ENCODE assay signal across 13 cellular contexts in genomic region chr5:80195837-80196400, GRCh38. TPM values are rescaled to one million over a fixed set of nuclear protein-coding genes. Genes with fewer than 3 reads are reported as not detected.
DNase-seq lines count a peak whose midpoint lies in the region; ATAC-seq and TF ChIP-seq lines count a peak whose summit lies in the region.
"Had no signal": no experiment of that assay in that cellular context is flagged by ENCODE, and none has a peak within 500 bp of the region (broad histone marks: within the 10 kb centered on the region; RNA-seq: fewer than 3 reads in every experiment).

No MANE protein-coding gene starts in this region.

- no peak for TF ChIP-seq CTCF in CD8-positive, alpha-beta T cell (IDR thresholded peaks at IDR 0.05)
- TF ChIP-seq CTCF in HFFc6 (IDR thresholded peaks at IDR 0.05): no peak

- H2AK5ac ChIP-seq in trophoblast cell (ENCODE audit: low read length): no peak overlapping the region

- no peak for DNase-seq in CD8-positive, alpha-beta T cell
- DNase-seq in HFFc6 (peak; percentile 45), trophoblast cell (peak; percentile 35 to 43), head of caudate nucleus (no peak)
- DNase-seq in activated naive CD8-positive, alpha-beta T cell treated with anti-CD3 and anti-CD28 coated beads, Interleukin-2, amount 50 U/mL, for 24 hours: no peak
- DNase-seq in stimulated activated CD4-positive, alpha-beta T cell treated with anti-CD3 and anti-CD28 coated beads, Interleukin-2, amount 100 ng/mL, for 24 hours: no peak
- DNase-seq: central memory CD4-positive, alpha-beta T cell; GDM1; NCI-H187 treated with DMSO at 0.1 percent for 48 hours; NCI-H524 treated with DMSO at 0.1 percent for 48 hours; PC-9; spleen had no signal

- H3K27me3 Mint-ChIP-seq in CD8-positive, alpha-beta T cell (ENCODE audit: low read depth): no peaks in the 10 kb centered on the region
- H3K27me3 Mint-ChIP-seq in HFFc6 (ENCODE audit: insufficient read depth): no peaks in the 10 kb centered on the region
- H3K27me3 Mint-ChIP-seq in activated naive CD8-positive, alpha-beta T cell treated with anti-CD3 and anti-CD28 coated beads, Interleukin-2, amount 50 U/mL, for 24 hours: no peaks in the 10 kb centered on the region

- H4K91ac ChIP-seq in trophoblast cell (ENCODE audit: low read depth, low read length): no peak overlapping the region

- no peak overlapping the region for H2BK12ac ChIP-seq in trophoblast cell (ENCODE audit: low read length)

- peaks cover 49% of the 10 kb centered on the region for H3K36me3 Mint-ChIP-seq in CD8-positive, alpha-beta T cell
- peaks cover 5% of the 10 kb centered on the region for H3K36me3 Mint-ChIP-seq in HFFc6 (ENCODE audit: low read depth)
- peaks cover 14% of the 10 kb centered on the region for H3K36me3 Mint-ChIP-seq in activated naive CD8-positive, alpha-beta T cell treated with anti-CD3 and anti-CD28 coated beads, Interleukin-2, amount 50 U/mL, for 24 hours (ENCODE audit: low read depth)

- no peak overlapping the region for H3K4me2 ChIP-seq in trophoblast cell (ENCODE audit: low read length)
- H3K4me2 ChIP-seq: PC-9 had no signal

- no peak overlapping the region for H2AFZ ChIP-seq in trophoblast cell (ENCODE audit: insufficient read depth, low read length, poor library complexity)
- H2AFZ ChIP-seq: PC-9 had no signal

- WGBS in trophoblast cell (ENCODE audit: extremely low coverage, insufficient coverage, insufficient read length): no CpG with 5 or more reads among the region's 6 CpGs

- peak overlapping the region; percentile 52 for H2BK5ac ChIP-seq in trophoblast cell (ENCODE audit: low read depth, low read length, poor library complexity)

- POLR2A ChIA-PET in CD8-positive, alpha-beta T cell (lab: Charles Lee): interaction anchor here (0.8 to 5.4 kb wide), 5 partner anchors 11 to 75 kb away, joined by 3 to 55 read pairs (median 4); partner anchors contain the start of gene SERINC5

- H3K4me1 Mint-ChIP-seq in CD8-positive, alpha-beta T cell (ENCODE audit: low read depth): peaks cover 82% of the 10 kb centered on the region
- H3K4me1 Mint-ChIP-seq in HFFc6 (ENCODE audit: low read depth): peaks cover 45% of the 10 kb centered on the region
- H3K4me1 Mint-ChIP-seq in activated naive CD8-positive, alpha-beta T cell treated with anti-CD3 and anti-CD28 coated beads, Interleukin-2, amount 50 U/mL, for 24 hours: peaks cover 76% of the 10 kb centered on the region

- no peak overlapping the region for H3K23ac ChIP-seq in trophoblast cell (ENCODE audit: low read length)

- H3K18ac ChIP-seq in trophoblast cell (ENCODE audit: low read length): no peak overlapping the region

- H3K79me1 ChIP-seq in trophoblast cell (ENCODE audit: low read length): peaks cover 21% of the 10 kb centered on the region

- H3K9ac ChIP-seq in trophoblast cell (ENCODE audit: low read length): no peak overlapping the region

- no peaks in the 10 kb centered on the region for H3K9me3 ChIP-seq in CD8-positive, alpha-beta T cell (ENCODE audit: low read length)
- H3K9me3 ChIP-seq in trophoblast cell (ENCODE audit: insufficient read depth, low read depth, low read length): no peaks in the 10 kb centered on the region
- H3K9me3 ChIP-seq: spleen had no signal

- no peak overlapping the region for H4K8ac ChIP-seq in trophoblast cell (ENCODE audit: low read depth, low read length)

- peak overlapping the region; percentile 91 for H3K27ac Mint-ChIP-seq in CD8-positive, alpha-beta T cell
- H3K27ac Mint-ChIP-seq in HFFc6: peak overlapping the region; percentile 51
- H3K27ac Mint-ChIP-seq in activated naive CD8-positive, alpha-beta T cell treated with anti-CD3 and anti-CD28 coated beads, Interleukin-2, amount 50 U/mL, for 24 hours: peak overlapping the region; percentile 72

- H4K12ac ChIP-seq in trophoblast cell (ENCODE audit: low read depth, low read length): no peak overlapping the region

- H3K9me3 Mint-ChIP-seq in CD8-positive, alpha-beta T cell: no peaks in the 10 kb centered on the region
- H3K9me3 Mint-ChIP-seq in HFFc6: no peaks in the 10 kb centered on the region
- H3K9me3 Mint-ChIP-seq in activated naive CD8-positive, alpha-beta T cell treated with anti-CD3 and anti-CD28 coated beads, Interleukin-2, amount 50 U/mL, for 24 hours: no peaks in the 10 kb centered on the region

- no peak overlapping the region for H3K4ac ChIP-seq in trophoblast cell (ENCODE audit: low read depth, low read length)

- CTCF ChIA-PET in CD8-positive, alpha-beta T cell (lab: Charles Lee): interaction anchor here (0.7 to 2.1 kb wide), 5 partner anchors 9 to 75 kb away, joined by 3 to 8 read pairs (median 3); no protein-coding TSS in a partner anchor

- peaks cover 83% of the 10 kb centered on the region for H3K4me1 ChIP-seq in CD8-positive, alpha-beta T cell (ENCODE audit: insufficient read depth, low read length)
- peaks cover 19 to 29% of the 10 kb centered on the region in 2 experiments for H3K4me1 ChIP-seq in trophoblast cell (ENCODE audit: control insufficient read depth in 1 of 2, insufficient read depth in 2 of 2, low read length in 2 of 2)

- peak overlapping the region; percentile 35 for H3K4me3 Mint-ChIP-seq in CD8-positive, alpha-beta T cell
- H3K4me3 Mint-ChIP-seq in HFFc6: no peak overlapping the region; the same call in 1 of the 2 replicates
- H3K4me3 Mint-ChIP-seq in activated naive CD8-positive, alpha-beta T cell treated with anti-CD3 and anti-CD28 coated beads, Interleukin-2, amount 50 U/mL, for 24 hours: no peak overlapping the region

- ATAC-seq in CD8-positive, alpha-beta T cell: no peak
- no peak for ATAC-seq in activated naive CD8-positive, alpha-beta T cell treated with anti-CD3 and anti-CD28 coated beads, Interleukin-2, amount 50 U/mL, for 24 hours
- no peak for ATAC-seq in GM21390 (IDR thresholded peaks at IDR 0.05; ENCODE audit: unreplicated experiment)

- H3K27ac ChIP-seq in CD8-positive, alpha-beta T cell (ENCODE audit: low read depth, low read length): no peak overlapping the region
- peak overlapping the region; percentile 28 for H3K27ac ChIP-seq in trophoblast cell (ENCODE audit: low read depth, low read length)
- H3K27ac ChIP-seq: PC-9 had no signal

- H3K36me3 ChIP-seq in CD8-positive, alpha-beta T cell (ENCODE audit: insufficient read depth, low read length): peaks cover 7% of the 10 kb centered on the region
- peaks cover 3% of the 10 kb centered on the region in 2 experiments for H3K36me3 ChIP-seq in trophoblast cell (ENCODE audit: control insufficient read depth in 1 of 2, insufficient read depth in 2 of 2, low read length in 2 of 2)

- no peaks in the 10 kb centered on the region for H3K27me3 ChIP-seq in CD8-positive, alpha-beta T cell (ENCODE audit: insufficient read depth, low read length)
- no peaks in the 10 kb centered on the region for H3K27me3 ChIP-seq in trophoblast cell (ENCODE audit: insufficient read depth, low read length)
- H3K27me3 ChIP-seq: spleen had no signal

- H3K14ac ChIP-seq in trophoblast cell (ENCODE audit: low read length): no peak overlapping the region

- H3K4me3 ChIP-seq in CD8-positive, alpha-beta T cell (ENCODE audit: low read depth, low read length): no peak overlapping the region
- H3K4me3 ChIP-seq in trophoblast cell (ENCODE audit: low read depth, low read length): no peak overlapping the region
- H3K4me3 ChIP-seq: PC-9, spleen had no signal

- intact Hi-C loops in CD8-positive, alpha-beta T cell (cut with DNase I, micrococcal nuclease): loop anchor here (2.0 to 10.0 kb wide), 3 partner anchors 15 to 59 kb away; partner anchors contain the start of gene SERINC5 (in 1 of the 2)
- intact Hi-C loops in head of caudate nucleus (cut with DNase I): no loop called here

- no peak overlapping the region for H2BK120ac ChIP-seq in trophoblast cell (ENCODE audit: insufficient read depth, low read length, poor library complexity)

- H3K79me2 ChIP-seq in trophoblast cell (ENCODE audit: control insufficient read depth, insufficient read depth, low read length, poor library complexity): peaks cover 6% of the 10 kb centered on the region

RNA-seq across cellular contexts. Expression of gene SERINC5, which starts 59.9 kb away (rescaled TPM):
- total RNA-seq in CD8-positive, alpha-beta T cell: 100 to 1,000 TPM; 112 to 117 TPM
- 10 to 100 TPM; 16.4 to 28.1 (median 19.9) TPM for total RNA-seq in HFFc6 (2021; fragmentation: NEBNext Ultra II Directional; extraction: Animal tissue kit (Norgen Biotek cat#: 25700))
- polyA plus RNA-seq in trophoblast cell (2013): 106 and 110 TPM in 2 replicates

Comparison
In these comparisons a context has a peak if more than half of its experiments do, and no peak if none do; other contexts are left out.
1. DNase-seq: peak in HFFc6 (single experiment) and trophoblast cell (2 of 2); none in CD8-positive, alpha-beta T cell (0 of 7), activated naive CD8-positive, alpha-beta T cell treated with anti-CD3 and anti-CD28 coated beads, Interleukin-2, amount 50 U/mL, for 24 hours (single experiment), stimulated activated CD4-positive, alpha-beta T cell treated with anti-CD3 and anti-CD28 coated beads, Interleukin-2, amount 100 ng/mL, for 24 hours (0 of 2) and head of caudate nucleus (0 of 42).
2. Peak in every context shown above with its lines, with median percentiles within 50 percentile points of each other: H3K27ac Mint-ChIP-seq.